1 cellular context compared by ENCODE assay signal in the genomic region with DNA sequence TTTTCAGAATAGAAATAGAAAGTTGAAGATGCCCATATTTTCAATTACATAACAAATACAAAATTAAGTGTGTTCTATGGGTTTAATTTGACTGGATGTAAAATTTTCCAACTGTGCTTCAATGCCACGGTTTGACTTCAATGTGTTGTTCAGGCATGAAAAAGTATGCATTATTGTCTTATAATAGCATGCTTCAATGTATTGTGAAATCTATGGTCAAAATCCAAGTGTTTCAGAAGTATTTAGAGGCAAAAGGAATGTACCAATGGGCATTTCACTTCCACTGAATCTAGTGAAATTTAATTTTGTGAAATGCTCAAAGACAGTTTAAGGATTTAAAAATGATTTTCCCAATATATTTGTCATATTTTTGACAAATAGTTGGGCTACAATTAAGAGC.
TF ChIP-seq lines count a peak whose summit lies in the region.

No MANE protein-coding gene starts in this region.

TF ChIP-seq in GM23338, 12 proteins besides CTCF, POLR2A, EP300 and RAD21 (continued from another document):
- no peak for TF ChIP-seq REST (IDR thresholded peaks at IDR 0.05; ENCODE audit: unreplicated experiment)
- TF ChIP-seq EZH2 (IDR thresholded peaks at IDR 0.05; ENCODE audit: low read depth, unreplicated experiment) = no peak
- TF ChIP-seq STAT1 (IDR thresholded peaks at IDR 0.05; ENCODE audit: unreplicated experiment) = no peak
- no peak for TF ChIP-seq CREB1 (CRISPR knock-in tag; IDR thresholded peaks at IDR 0.05; ENCODE audit: low read depth)
- TF ChIP-seq ZNF114 (CRISPR knock-in tag; IDR thresholded peaks at IDR 0.05) = no peak
- no peak for TF ChIP-seq ZNF331 (CRISPR knock-in tag; IDR thresholded peaks at IDR 0.05; ENCODE audit: low read depth)
- TF ChIP-seq JUNB (IDR thresholded peaks at IDR 0.05; ENCODE audit: unreplicated experiment) = no peak
